ENCODE assay signal across 13 cellular contexts in the genomic region with DNA sequence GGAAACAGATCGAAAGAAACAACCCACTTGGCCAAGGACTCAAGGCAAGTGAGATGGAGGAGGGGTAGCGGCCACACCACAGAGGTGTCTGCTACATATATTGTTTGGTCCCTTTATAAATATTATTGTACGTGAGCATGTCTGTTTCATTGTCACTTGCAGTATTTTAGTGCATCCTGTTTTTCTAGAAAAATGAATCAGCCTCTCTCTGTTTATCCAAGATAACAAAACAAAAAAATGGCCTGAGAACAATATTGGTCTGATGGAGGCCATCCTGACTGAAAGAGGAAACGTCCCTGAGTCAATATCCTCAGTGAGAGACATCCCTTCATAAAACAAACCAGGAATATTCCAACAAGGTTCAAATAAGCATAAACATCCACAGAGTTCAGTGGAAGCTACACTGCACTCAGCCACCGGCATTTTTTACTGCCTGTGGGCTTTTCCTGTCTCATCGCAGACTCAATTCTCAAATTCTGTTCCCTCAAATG. TPM values are rescaled to one million over a fixed set of nuclear protein-coding genes. Genes with fewer than 3 reads are reported as not detected.
A peak's percentile ranks its signal among the peaks of the same experiment; 100 is the strongest.
DNase-seq lines count a peak whose midpoint lies in the region; ATAC-seq and TF ChIP-seq lines count a peak whose summit lies in the region.
"Had no signal": no experiment of that assay in that cellular context is flagged by ENCODE, and none has a peak within 500 bp of the region (broad histone marks: within the 10 kb centered on the region; RNA-seq: fewer than 3 reads in every experiment).

No MANE protein-coding gene starts in this region.

- peak; percentile 25 for ATAC-seq in body of pancreas
- peak; percentile 56 for ATAC-seq in left lobe of liver
- ATAC-seq in foreskin keratinocyte: no peak

- TF ChIP-seq CTCF in H9 (conservative IDR thresholded peaks at IDR 0.05) (no peak), body of pancreas (IDR thresholded peaks at IDR 0.05) (no peak), stomach (IDR thresholded peaks at IDR 0.05) (no peak), RWPE1 (conservative IDR thresholded peaks at IDR 0.05; ENCODE audit: low read depth) (no peak), foreskin keratinocyte (conservative IDR thresholded peaks at IDR 0.05) (no peak)

- DNase-seq in H9 (no peak), body of pancreas (no peak), left lobe of liver (ENCODE audit: low spot score) (no peak), stomach (no peak), HCEC 1CT (no peak), RWPE1 (ENCODE audit: low spot score) (no peak), NOMO-1 treated with dmso at 0.1 percent for 144 hours (lab: John Stamatoyannopoulos, UW; ENCODE audit: unreplicated experiment) (no peak), foreskin keratinocyte (no peak)
- DNase-seq: activated CD8-positive, alpha-beta memory T cell treated with anti-CD3 and anti-CD28 coated beads for 24 hours; activated naive CD4-positive, alpha-beta T cell treated with Interleukin-2 at 50 U/mL for 16 hours; dorsolateral prefrontal cortex; NCI-H1417 treated with DMSO at 0.1 percent for 48 hours had no signal

- no peak overlapping the region for H4K5ac ChIP-seq in H9 (ENCODE audit: insufficient read length, low read depth, low read length)

- no peak overlapping the region for H2BK12ac ChIP-seq in H9 (ENCODE audit: insufficient read length, low read depth, low read length)

- H3K36me3 Mint-ChIP-seq in H9 (ENCODE audit: insufficient read depth in 1 of 3, low read depth in 3 of 3): no peaks in the 10 kb centered on the region; a peak in 1 of 7 replicates

- no peak for TF ChIP-seq EP300 in stomach (IDR thresholded peaks at IDR 0.05)

- no peaks in the 10 kb centered on the region for H3K23me2 ChIP-seq in H9 (ENCODE audit: insufficient read length, low read depth, low read length, poor library complexity, severe bottlenecking)

- H3K27ac Mint-ChIP-seq in H9: peak overlapping the region in 2 of 3 experiments; percentile 18 to 52; a peak in 2 of 7 replicates

- TF ChIP-seq POLR2A in body of pancreas (IDR thresholded peaks at IDR 0.05) (no peak), stomach (IDR thresholded peaks at IDR 0.05) (no peak)

- no peak overlapping the region for H2BK20ac ChIP-seq in H9 (ENCODE audit: low read depth, low read length, poor library complexity, severe bottlenecking)

- H3K14ac ChIP-seq in H9 (ENCODE audit: insufficient read depth, low read length): no peak overlapping the region

- H3K9me3 ChIP-seq in H9 (ENCODE audit: control insufficient read depth, low read depth, low read length) (no peaks in the 10 kb centered on the region), body of pancreas (no peaks in the 10 kb centered on the region), stomach (no peaks in the 10 kb centered on the region)

- H3K9ac ChIP-seq in H9 (ENCODE audit: extremely low read depth, insufficient read length, low read length): no peak overlapping the region
- H3K9ac ChIP-seq: BLaER1 treated with 17β-estradiol and CSF1 and Interleukin-3, amounts not matched to agents 10 nM and 100 nM had no signal

- H3K36me3 ChIP-seq in body of pancreas (replicated peaks in 1 of 2; ENCODE audit: insufficient read depth in 1 of 2, low read depth in 2 of 2) (no peaks in the 10 kb centered on the region), stomach (no peaks in the 10 kb centered on the region)
- H3K36me3 ChIP-seq: BLaER1 treated with 17β-estradiol and CSF1 and Interleukin-3, amounts not matched to agents 10 nM and 100 nM had no signal

- no peak overlapping the region for H3K23ac ChIP-seq in H9 (ENCODE audit: insufficient read length, low read depth, low read length)

- no peak overlapping the region for H2BK5ac ChIP-seq in H9 (ENCODE audit: insufficient read length, low read length)

- H3K27ac ChIP-seq in H9 (ENCODE audit: insufficient read length, low read depth, low read length): no peak overlapping the region
- peak overlapping the region in 1 of 4 donors; percentile 37 for H3K27ac ChIP-seq in body of pancreas
- peak overlapping the region in 3 of 5 donors; percentile 45 to 61 (median 52) for H3K27ac ChIP-seq in stomach
- H3K27ac ChIP-seq in RWPE1: no peak overlapping the region
- no peak overlapping the region for H3K27ac ChIP-seq in foreskin keratinocyte
- H3K27ac ChIP-seq: BLaER1 treated with 17β-estradiol and CSF1 and Interleukin-3, amounts not matched to agents 10 nM and 100 nM had no signal

- no peaks in the 10 kb centered on the region for H4K20me1 ChIP-seq in H9 (ENCODE audit: control insufficient read depth, insufficient read depth, insufficient read length)

- no peak overlapping the region for H4K8ac ChIP-seq in H9 (replicated peaks; ENCODE audit: insufficient read length, low read depth, low read length)

- WGBS in H9 (ENCODE audit: extremely low coverage, insufficient read length, low lambda C conversion rate): no CpG with 5 or more reads among the region's 6 CpGs
- 69 to 74% methylated on average over 6 of the region's 6 CpGs for WGBS in body of pancreas, 2 donors
- WGBS in stomach, 5 donors: 57 to 71% (median 65%) methylated on average over 6 of the region's 6 CpGs

- no peak overlapping the region for H3K4me2 ChIP-seq in H9 (ENCODE audit: insufficient read depth, insufficient read length, low read length)
- H3K4me2 ChIP-seq: BLaER1 treated with 17β-estradiol and CSF1 and Interleukin-3, amounts not matched to agents 10 nM and 100 nM had no signal

- no peak overlapping the region for H2BK120ac ChIP-seq in H9 (ENCODE audit: low read depth, low read length, poor library complexity, severe bottlenecking)

- H3K4me1 ChIP-seq in H9 (ENCODE audit: insufficient read depth, low read length) (peaks cover 8% of the 10 kb centered on the region; the same call in 1 of the 2 replicates), body of pancreas (no peaks in the 10 kb centered on the region), stomach (peaks cover 10 to 76% (median 31%) of the 10 kb centered on the region in 4 donors), foreskin keratinocyte (peaks cover 17% of the 10 kb centered on the region)

- intact Hi-C loops in body of pancreas (cut with DNase I): no loop called here
- intact Hi-C loops in stomach (cut with DNase I; ENCODE audit: low total_unique reads): no loop called here

- no peaks in the 10 kb centered on the region for H3K79me1 ChIP-seq in H9 (ENCODE audit: insufficient read depth, low read depth, low read length, poor library complexity, severe bottlenecking)

- H3K27me3 Mint-ChIP-seq in H9 (ENCODE audit: low read depth): no peaks in the 10 kb centered on the region

- H3K4me3 Mint-ChIP-seq in H9: no peak overlapping the region

- no peak overlapping the region for H3K18ac ChIP-seq in H9 (ENCODE audit: insufficient read length, low read depth, low read length)

- no peak overlapping the region for H3T11ph ChIP-seq in H9 (ENCODE audit: low read length)

- CTCF ChIA-PET in RWPE1 (lab: Yijun Ruan, JAX): no interaction called here

- no peaks in the 10 kb centered on the region for H3K9me3 Mint-ChIP-seq in H9

- no peak overlapping the region for H3K4ac ChIP-seq in H9 (ENCODE audit: low read depth, low read length)

- H3K56ac ChIP-seq in H9 (ENCODE audit: insufficient read length, low read depth, low read length): no peak overlapping the region

- no peak overlapping the region for H4K91ac ChIP-seq in H9 (ENCODE audit: insufficient read length, low read depth, low read length)

- H3K27me3 ChIP-seq in H9 (ENCODE audit: insufficient read depth, low read length) (no peaks in the 10 kb centered on the region; the same call in 1 of the 2 replicates), body of pancreas (no peaks in the 10 kb centered on the region), stomach (no peaks in the 10 kb centered on the region), foreskin keratinocyte (no peaks in the 10 kb centered on the region)
- H3K27me3 ChIP-seq: dorsolateral prefrontal cortex had no signal

- H3K4me3 ChIP-seq in body of pancreas (no peak overlapping the region), stomach (no peak overlapping the region)
- H3K4me3 ChIP-seq: BLaER1 treated with 17β-estradiol and CSF1 and Interleukin-3, amounts not matched to agents 10 nM and 100 nM; dorsolateral prefrontal cortex had no signal

- no peak overlapping the region for H2AK5ac ChIP-seq in H9 (ENCODE audit: insufficient read length, low read length)

- POLR2A ChIA-PET in RWPE1 (lab: Yijun Ruan, JAX; ENCODE audit: low non-redundant PET): no interaction called here

- H3K79me2 ChIP-seq in H9 (ENCODE audit: insufficient read depth, low read length): no peaks in the 10 kb centered on the region; the same call in 1 of the 2 replicates

- H2AFZ ChIP-seq in H9 (ENCODE audit: low read length): no peak overlapping the region

- H2BK15ac ChIP-seq in H9 (ENCODE audit: low read depth, low read length): no peak overlapping the region

- H3K4me1 Mint-ChIP-seq in H9: peaks cover 24 to 35% of the 10 kb centered on the region in 2 experiments

RNA-seq across cellular contexts. Expression of a gene that starts 42.0 kb away (rescaled TPM):
- total RNA-seq in H9 (2021): 24.4 and 24.8 TPM in 2 replicates
- 10 to 100 TPM; 46.2 to 64.3 TPM for total RNA-seq in body of pancreas
- total RNA-seq in left lobe of liver: 13.2 TPM
- total RNA-seq in stomach: 100 to 1,000 TPM in 2 of 5 donors, 10 to 100 TPM in 3; 15.4 to 116 (median 89.4) TPM
- 10 to 100 TPM; 19.8 to 61.6 (median 51.1) TPM for polyA plus RNA-seq in stomach
- 14.8 and 23.6 TPM in 2 replicates for total RNA-seq in foreskin keratinocyte
- polyA plus RNA-seq in foreskin keratinocyte: 7.2 and 12.6 TPM in 2 replicates

Comparison
In these comparisons a context has a peak if more than half of its experiments do, and no peak if none do; other contexts are left out.
1. H3K27ac ChIP-seq: peak in stomach (3 of 5); none in H9 (single experiment), RWPE1 (single experiment) and foreskin keratinocyte (single experiment).